In genomic region chr13:51895906-51896888, GRCh38 we compare ENCODE assay signal across 8 cellular contexts. TPM values are rescaled to one million over a fixed set of nuclear protein-coding genes. Genes with fewer than 3 reads are reported as not detected.
DNase-seq lines count a peak whose midpoint lies in the region; ATAC-seq and TF ChIP-seq lines count a peak whose summit lies in the region.

No MANE protein-coding gene starts in this region.

- no peak overlapping the region for H2BK12ac ChIP-seq in mesenchymal stem cell (ENCODE audit: low read length in 2 of 2)

- H3K4me2 ChIP-seq in mesenchymal stem cell (ENCODE audit: low read length, poor library complexity, severe bottlenecking): no peak overlapping the region

- no peak overlapping the region for H3K23ac ChIP-seq in mesenchymal stem cell (ENCODE audit: low read length in 2 of 2)

- TF ChIP-seq POLR2A in thyroid gland (IDR thresholded peaks at IDR 0.05): no peak

- no peak overlapping the region for H2BK15ac ChIP-seq in mesenchymal stem cell (ENCODE audit: low read depth, poor library complexity, severe bottlenecking)

- peak; percentile 95 for ATAC-seq in WTC11
- no peak for ATAC-seq in GM18498 (IDR thresholded peaks at IDR 0.05; ENCODE audit: unreplicated experiment)

- H2AK5ac ChIP-seq in mesenchymal stem cell (ENCODE audit: low read length, severe bottlenecking): no peak overlapping the region

- H2BK5ac ChIP-seq in mesenchymal stem cell (ENCODE audit: low read depth, low read length, poor library complexity, severe bottlenecking): no peak overlapping the region

- intact Hi-C loops in thyroid gland (cut with DNase I): loop anchor here (5.0 kb wide), 1 partner anchor 231 kb away; the partner anchor contains the start of gene NEK5

- H3K14ac ChIP-seq in mesenchymal stem cell (ENCODE audit: low read length in 2 of 2): no peak overlapping the region

- H3K9me3 Mint-ChIP-seq in WTC11 (no peaks in the 10 kb centered on the region), endodermal cell (no peaks in the 10 kb centered on the region)

- no peaks in the 10 kb centered on the region for H3K36me3 ChIP-seq in MG63
- no peaks in the 10 kb centered on the region for H3K36me3 ChIP-seq in endodermal cell (ENCODE audit: control insufficient read depth, insufficient read depth, low read length)
- H3K36me3 ChIP-seq in mesenchymal stem cell (ENCODE audit: control insufficient read depth in 1 of 2, insufficient read depth in 2 of 2, low read depth in 1 of 2, low read length in 2 of 2): no peaks in the 10 kb centered on the region
- no peaks in the 10 kb centered on the region for H3K36me3 ChIP-seq in thyroid gland

- H3K18ac ChIP-seq in mesenchymal stem cell (ENCODE audit: low read depth in 1 of 2, low read length in 2 of 2): no peak overlapping the region

- H3K79me1 ChIP-seq in mesenchymal stem cell (replicated peaks; ENCODE audit: low read length, poor library complexity, severe bottlenecking): no peaks in the 10 kb centered on the region

- CTCF ChIA-PET in WTC11 (lab: Charles Lee): interaction anchor here (0.6 to 6.6 kb wide), 25 partner anchors 9 to 555 kb away, joined by 3 to 85 read pairs (median 4); partner anchors contain the start of genes NEK3, NEK5 and TMEM272

- H3K4me3 ChIP-seq in MG63: no peak overlapping the region
- H3K4me3 ChIP-seq in endodermal cell (ENCODE audit: low read length): no peak overlapping the region
- H3K4me3 ChIP-seq in mesenchymal stem cell (ENCODE audit: insufficient read depth in 1 of 2, low read depth in 1 of 2, low read length in 2 of 2): no peak overlapping the region
- no peak overlapping the region for H3K4me3 ChIP-seq in thyroid gland (replicated peaks in 1 of 3)

- no peak overlapping the region for H3K27ac Mint-ChIP-seq in WTC11
- no peak overlapping the region for H3K27ac Mint-ChIP-seq in endodermal cell

- H3K9ac ChIP-seq in endodermal cell (ENCODE audit: extremely low read depth, low read length, poor library complexity, severe bottlenecking) (no peak overlapping the region), mesenchymal stem cell (ENCODE audit: low read length) (no peak overlapping the region)

- no peak overlapping the region for H2AFZ ChIP-seq in mesenchymal stem cell (ENCODE audit: low read depth, low read length)

- POLR2A ChIA-PET in WTC11 (lab: Charles Lee): no interaction called here

- peaks cover 11% of the 10 kb centered on the region for H3K4me1 Mint-ChIP-seq in WTC11
- H3K4me1 Mint-ChIP-seq in endodermal cell: peaks cover 12% of the 10 kb centered on the region

- H3K4ac ChIP-seq in mesenchymal stem cell (ENCODE audit: low read depth in 1 of 2, low read length in 2 of 2): no peak overlapping the region

- H3K4me1 ChIP-seq in endodermal cell (ENCODE audit: control insufficient read depth, insufficient read depth, low read length) (no peaks in the 10 kb centered on the region), mesenchymal stem cell (ENCODE audit: control insufficient read depth, insufficient read depth, low read depth, low read length) (no peaks in the 10 kb centered on the region), thyroid gland (no peaks in the 10 kb centered on the region)

- no peaks in the 10 kb centered on the region for H3K27me3 Mint-ChIP-seq in WTC11 (ENCODE audit: low read depth)
- H3K27me3 Mint-ChIP-seq in endodermal cell (ENCODE audit: insufficient read depth): no peaks in the 10 kb centered on the region

- DNase-seq in DMS53 (lab: John Stamatoyannopoulos, UW) (peak; percentile 82), GM20000 (ENCODE audit: low spot score) (peak; percentile 68), MG63 (peak; percentile 42), WTC11 (ENCODE audit: low spot score) (peak; percentile 69), endodermal cell (peak; percentile 90), mesenchymal stem cell (peak; percentile 64), thyroid gland (peak; percentile 63 to 70)

- WGBS in endodermal cell (ENCODE audit: insufficient coverage in 1 of 2, insufficient read length in 1 of 2), 2 experiments: 64 to 73% methylated on average over 5 to 9 of the region's 9 CpGs
- WGBS in mesenchymal stem cell: 53% methylated on average over 8 of the region's 9 CpGs
- WGBS in thyroid gland, 2 donors: 29 to 36% methylated on average over 7 of the region's 9 CpGs

- H3K4me3 Mint-ChIP-seq in WTC11 (no peak overlapping the region), endodermal cell (no peak overlapping the region)

- no peaks in the 10 kb centered on the region for H3K36me3 Mint-ChIP-seq in WTC11
- no peaks in the 10 kb centered on the region for H3K36me3 Mint-ChIP-seq in endodermal cell (ENCODE audit: low read depth)

- H3K27me3 ChIP-seq in MG63: peaks cover 6% of the 10 kb centered on the region; the same call in 1 of the 2 replicates
- peaks cover 12% of the 10 kb centered on the region for H3K27me3 ChIP-seq in endodermal cell (ENCODE audit: control insufficient read depth, insufficient read depth, low read length, poor library complexity, severe bottlenecking)
- peaks cover 34 to 41% of the 10 kb centered on the region in 2 experiments for H3K27me3 ChIP-seq in mesenchymal stem cell (ENCODE audit: control insufficient read depth in 1 of 2, insufficient read depth in 1 of 2, low read length in 2 of 2)
- H3K27me3 ChIP-seq in thyroid gland: no peaks in the 10 kb centered on the region

- TF ChIP-seq CTCF in GM20000 (IDR thresholded peaks at IDR 0.05; ENCODE audit: extremely low read depth, missing control alignments) (peak; percentile 43), WTC11 (IDR thresholded peaks at IDR 0.05) (peak; percentile 27; the same call in 1 of the 2 replicates), endodermal cell (conservative IDR thresholded peaks at IDR 0.05) (peak; percentile 92), thyroid gland (IDR thresholded peaks at IDR 0.05) (peak; percentile 22 to 68 (median 46))

- H4K8ac ChIP-seq in mesenchymal stem cell (ENCODE audit: low read length): no peak overlapping the region

- no peak overlapping the region for H3K27ac ChIP-seq in endodermal cell (ENCODE audit: low read depth, low read length)
- no peak overlapping the region for H3K27ac ChIP-seq in mesenchymal stem cell (ENCODE audit: low read length, poor library complexity, severe bottlenecking)
- H3K27ac ChIP-seq in thyroid gland: no peak overlapping the region

- no peaks in the 10 kb centered on the region for H3K9me3 ChIP-seq in MG63
- H3K9me3 ChIP-seq in endodermal cell (ENCODE audit: control insufficient read depth, low read length): no peaks in the 10 kb centered on the region
- H3K9me3 ChIP-seq in mesenchymal stem cell (ENCODE audit: control insufficient read depth, low read length): no peaks in the 10 kb centered on the region
- no peaks in the 10 kb centered on the region for H3K9me3 ChIP-seq in thyroid gland

- H4K91ac ChIP-seq in mesenchymal stem cell (ENCODE audit: low read length): no peak overlapping the region

- H2BK120ac ChIP-seq in mesenchymal stem cell (ENCODE audit: low read depth, low read length): no peak overlapping the region

TF ChIP-seq in WTC11, 78 proteins besides CTCF, POLR2A, EP300 and RAD21 (continues in another document):
- TF ChIP-seq ETV6 (CRISPR knock-in tag; IDR thresholded peaks at IDR 0.05): no peak
- no peak for TF ChIP-seq NFYB (CRISPR knock-in tag; conservative IDR thresholded peaks at IDR 0.05; ENCODE audit: low read depth)
- no peak for TF ChIP-seq TCF7 (CRISPR knock-in tag; IDR thresholded peaks at IDR 0.05; ENCODE audit: low read depth)
- TF ChIP-seq KAT7 (CRISPR knock-in tag; IDR thresholded peaks at IDR 0.05; ENCODE audit: borderline replicate concordance): no peak
- no peak for TF ChIP-seq STAT6 (CRISPR knock-in tag; conservative IDR thresholded peaks at IDR 0.05; ENCODE audit: low read depth)
- TF ChIP-seq OVOL2 (CRISPR knock-in tag; IDR thresholded peaks at IDR 0.05; ENCODE audit: borderline replicate concordance): no peak
- no peak for TF ChIP-seq SMAD3 (CRISPR knock-in tag; IDR thresholded peaks at IDR 0.05; ENCODE audit: borderline replicate concordance)

RNA-seq across cellular contexts. Expression of gene CCDC70, which starts 34.4 kb away (rescaled TPM):
- not detected in 2 replicates for total RNA-seq in MG63 (2014; rRNA removed; shearing (Covaris generic); ENCODE audit: low replicate concordance)
- not detected in 3 replicates for total RNA-seq in WTC11 (2021)
- not detected for total RNA-seq in endodermal cell
- polyA plus RNA-seq in endodermal cell (2013, experiment 1 of 2): not detected
- polyA plus RNA-seq in endodermal cell (2013, experiment 2 of 2): not detected
- polyA plus RNA-seq in mesenchymal stem cell (2013, experiment 1 of 2): not detected
- polyA plus RNA-seq in mesenchymal stem cell (2013, experiment 2 of 2): not detected
- total RNA-seq in thyroid gland: under 1 TPM in 1 of 4 donors, not detected in 3; 0.40 TPM

RNA-seq across cellular contexts. Expression of gene TMEM272, which starts 51.2 kb away (rescaled TPM):
- not detected in 2 replicates for total RNA-seq in MG63 (2014; rRNA removed; shearing (Covaris generic); ENCODE audit: low replicate concordance)
- total RNA-seq in WTC11 (2021) (0.09 to 0.21 TPM in 2 of 3 replicates, not detected in the other), endodermal cell (under 1 TPM; 0.62 TPM), thyroid gland (not detected)
- 0.11 TPM for polyA plus RNA-seq in endodermal cell (2013, experiment 1 of 2)
- 0.58 TPM for polyA plus RNA-seq in endodermal cell (2013, experiment 2 of 2)
- not detected for polyA plus RNA-seq in mesenchymal stem cell (2013, experiment 1 of 2)
- polyA plus RNA-seq in mesenchymal stem cell (2013, experiment 2 of 2): not detected

Comparison
In these comparisons a context has a peak if more than half of its experiments do, and no peak if none do; other contexts are left out.
1. CTCF ChIP-seq: peak in every context shown above with its lines; median percentile 92 in endodermal cell; 46 in thyroid gland; 43 in GM20000; 27 in WTC11.